In genomic region chr1:208183977-208184901, GRCh38 we compare ENCODE assay signal across 9 cellular contexts. TPM values are rescaled to one million over a fixed set of nuclear protein-coding genes. Genes with fewer than 3 reads are reported as not detected.
A peak's percentile ranks its signal among the peaks of the same experiment; 100 is the strongest.
DNase-seq lines count a peak whose midpoint lies in the region; TF ChIP-seq lines count a peak whose summit lies in the region.
"Had no signal": no experiment of that assay in that cellular context is flagged by ENCODE, and none has a peak within 500 bp of the region (broad histone marks: within the 10 kb centered on the region; RNA-seq: fewer than 3 reads in every experiment).

No MANE protein-coding gene starts in this region.

- H3K4me1 ChIP-seq in muscle layer of colon (ENCODE audit: insufficient read depth, low read length): peaks cover 46% of the 10 kb centered on the region
- H3K4me1 ChIP-seq in mesendoderm (ENCODE audit: control insufficient read depth, low read depth, low read length): peaks cover 9% of the 10 kb centered on the region

- no peak overlapping the region for H3K23ac ChIP-seq in mesendoderm (ENCODE audit: low read length)

- H2BK5ac ChIP-seq in mesendoderm (ENCODE audit: low read length): no peak overlapping the region

- in situ Hi-C loops in GM13977 (cut with MboI; ENCODE audit: low pct_unique_long_range_greater_than_20kb, low sequenced_read_pairs, unreplicated experiment): no loop called here

- H3K4me3 ChIP-seq in choroid plexus epithelial cell (ENCODE audit: low read depth, low read length) (no peak overlapping the region), muscle layer of colon (ENCODE audit: low read depth in 1 of 2, low read length in 2 of 2) (no peak overlapping the region), mesendoderm (ENCODE audit: low read length) (no peak overlapping the region)

- no peak overlapping the region for H2AK5ac ChIP-seq in mesendoderm (ENCODE audit: low read length)

- H2BK15ac ChIP-seq in mesendoderm (replicated peaks; ENCODE audit: low read depth): no peak overlapping the region

- no peak overlapping the region for H4K8ac ChIP-seq in mesendoderm (ENCODE audit: low read depth, low read length)

- H3K9me3 ChIP-seq in muscle layer of colon (ENCODE audit: low read length): no peaks in the 10 kb centered on the region

- H3K79me2 ChIP-seq in mesendoderm (ENCODE audit: control insufficient read depth, insufficient read depth, low read length): no peaks in the 10 kb centered on the region

- H3K27me3 ChIP-seq in muscle layer of colon (ENCODE audit: control insufficient read depth in 1 of 2, insufficient read depth in 2 of 2, low read length in 2 of 2) (no peaks in the 10 kb centered on the region), mesendoderm (ENCODE audit: insufficient read depth, low read length, poor library complexity) (no peaks in the 10 kb centered on the region)

- DNase-seq in CD1c-positive myeloid dendritic cell (ENCODE audit: extremely low spot score) (peak; percentile 25), NCI-H2227 treated with DMSO at 0.1 percent for 48 hours (lab: John Stamatoyannopoulos, UW) (peak; percentile 7), choroid plexus epithelial cell (ENCODE audit: low read depth) (peak; percentile 62), GM20000 (ENCODE audit: low spot score) (no peak), GM13977 (ENCODE audit: low spot score) (no peak), mesendoderm (no peak)
- DNase-seq in activated CD4-positive, alpha-beta T cell treated with anti-CD3 and anti-CD28 coated beads for 48 hours: no peak
- DNase-seq: hippocampal formation had no signal

- no peak overlapping the region for H3K4ac ChIP-seq in mesendoderm (ENCODE audit: low read depth, low read length)

- no peak overlapping the region for H3K4me2 ChIP-seq in mesendoderm (ENCODE audit: low read length)

- no peak overlapping the region for H4K5ac ChIP-seq in mesendoderm (ENCODE audit: low read length)

- no peak overlapping the region for H2BK120ac ChIP-seq in mesendoderm (ENCODE audit: low read depth, low read length)

- H3K27ac ChIP-seq in muscle layer of colon (ENCODE audit: low read depth, low read length) (peak overlapping the region; percentile 62), mesendoderm (ENCODE audit: low read depth, low read length) (no peak overlapping the region)

- H3K9ac ChIP-seq in muscle layer of colon (ENCODE audit: low read length): no peak overlapping the region
- H3K9ac ChIP-seq in mesendoderm (ENCODE audit: low read length): no peak overlapping the region

- no peak overlapping the region for H3K56ac ChIP-seq in mesendoderm (ENCODE audit: low read length)

- H3K18ac ChIP-seq in mesendoderm (ENCODE audit: low read length): no peak overlapping the region

- peaks cover 7% of the 10 kb centered on the region for H3K79me1 ChIP-seq in mesendoderm (ENCODE audit: low read length)

- no peak for TF ChIP-seq CTCF in choroid plexus epithelial cell (conservative IDR thresholded peaks at IDR 0.05; ENCODE audit: low read depth, low read length)
- no peak for TF ChIP-seq CTCF in GM20000 (IDR thresholded peaks at IDR 0.05; ENCODE audit: extremely low read depth, missing control alignments)
- TF ChIP-seq CTCF in GM13977 (IDR thresholded peaks at IDR 0.05; ENCODE audit: extremely low read depth, insufficient read depth, missing control alignments): no peak

- no peaks in the 10 kb centered on the region for H3K36me3 ChIP-seq in muscle layer of colon (ENCODE audit: insufficient read depth, low read length)
- peaks cover 4% of the 10 kb centered on the region for H3K36me3 ChIP-seq in mesendoderm (ENCODE audit: control insufficient read depth, insufficient read depth, low read length)

- WGBS in mesendoderm (ENCODE audit: extremely low coverage, insufficient coverage, low lambda C conversion rate): no CpG with 5 or more reads among the region's 8 CpGs

RNA-seq across cellular contexts. Expression of gene PLXNA2, which starts 59.9 kb away (rescaled TPM):
- 7.9 TPM for polyA plus RNA-seq in mesendoderm (2013, experiment 1 of 2)
- 7.4 TPM for polyA plus RNA-seq in mesendoderm (2013, experiment 2 of 2)

Comparison
In these comparisons a context has a peak if more than half of its experiments do, and no peak if none do; other contexts are left out.
1. DNase-seq: peak in CD1c-positive myeloid dendritic cell (single experiment), NCI-H2227 treated with DMSO at 0.1 percent for 48 hours (single experiment) and choroid plexus epithelial cell (single experiment); none in GM20000 (single experiment), GM13977 (single experiment), activated CD4-positive, alpha-beta T cell treated with anti-CD3 and anti-CD28 coated beads for 48 hours (single experiment) and mesendoderm (single experiment).